13 cellular contexts compared by ENCODE assay signal in the genomic region with DNA sequence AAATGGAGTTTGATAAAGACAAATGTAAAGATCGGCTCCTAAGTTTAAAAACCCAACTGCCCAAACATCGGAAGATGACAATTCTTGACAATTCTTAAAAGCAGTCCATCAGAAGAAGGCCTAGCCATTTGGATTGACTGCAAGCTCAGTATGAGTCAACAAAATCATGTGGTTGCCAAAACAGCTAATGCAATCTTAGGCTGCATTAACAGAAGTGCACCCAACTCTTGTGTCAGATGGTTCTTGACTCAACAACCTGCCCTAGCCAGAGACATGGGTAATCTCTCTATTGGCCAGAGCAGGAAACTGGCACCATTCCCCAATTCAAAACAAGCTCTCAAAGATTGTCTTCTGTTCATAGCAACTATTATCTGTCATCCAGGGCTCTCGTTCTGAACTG. TPM values are rescaled to one million over a fixed set of nuclear protein-coding genes. Genes with fewer than 3 reads are reported as not detected.
DNase-seq lines count a peak whose midpoint lies in the region; ATAC-seq, FAIRE-seq and TF ChIP-seq lines count a peak whose summit lies in the region.
"Had no signal": no experiment of that assay in that cellular context is flagged by ENCODE, and none has a peak within 500 bp of the region (broad histone marks: within the 10 kb centered on the region; RNA-seq: fewer than 3 reads in every experiment).

No MANE protein-coding gene starts in this region.

- no peaks in the 10 kb centered on the region for H3K36me3 ChIP-seq in stomach

- DNase-seq in GM03348 (ENCODE audit: low spot score) (peak; percentile 76), NOMO-1 treated with DMSO at 0.1 percent for 48 hours (lab: John Stamatoyannopoulos, UW; ENCODE audit: unreplicated experiment) (peak; percentile 58), erythroblast (lab: John Stamatoyannopoulos, UW) (peak; percentile 9 to 44), non-pigmented ciliary epithelial cell (ENCODE audit: low read depth) (peak; percentile 49), stomach (no peak), GM12892 (ENCODE audit: insufficient read length) (no peak), HEK293T (ENCODE audit: extremely low spot score) (no peak)
- DNase-seq: NCI-H2081; stimulated activated naive B cell treated with anti-CD40 and anti-IgM and Interleukin-4, amounts not matched to agents 10 μg/mL and 1 μg/mL and 100 μg/mL, for 72 hours; T-helper 1 cell had no signal

- CTCF ChIA-PET in HEK293T (lab: Yijun Ruan, JAX), result interaction anchor here (0.6 kb wide), 1 partner anchor 279 kb away, joined by 3 read pairs; no protein-coding TSS in a partner anchor

- H3K27ac ChIP-seq in stomach, result peak overlapping the region in 2 of 5 donors; percentile 26 to 30

- FAIRE-seq in GM12892 (lab: Jason Lieb, UNC), result no peak

- TF ChIP-seq POLR2A in erythroblast (IDR thresholded peaks at IDR 0.05; ENCODE audit: low read length), result no peak
- no peak for TF ChIP-seq POLR2A in stomach (IDR thresholded peaks at IDR 0.05)
- TF ChIP-seq POLR2A in GM12892 (IDR thresholded peaks at IDR 0.05; ENCODE audit: low read depth, low read length), result no peak

- WGBS in stomach, 5 donors, result 68 to 81% (median 76%) methylated on average over 3 of the region's 3 CpGs

- TF ChIP-seq CTCF in stomach (IDR thresholded peaks at IDR 0.05), result no peak

- no peak for TF ChIP-seq EP300 in stomach (IDR thresholded peaks at IDR 0.05)

- H3K9me3 ChIP-seq in stomach, result no peaks in the 10 kb centered on the region

- ATAC-seq in GM21515 (IDR thresholded peaks at IDR 0.05; ENCODE audit: unreplicated experiment), result no peak
- ATAC-seq: stimulated activated naive B cell treated with anti-CD40 and anti-IgM and Interleukin-4, amounts not matched to agents 10 μg/mL and 1 μg/mL and 100 μg/mL, for 72 hours had no signal

- POLR2A ChIA-PET in HEK293T (lab: Yijun Ruan, JAX), result no interaction called here

- intact Hi-C loops in stomach (cut with DNase I; ENCODE audit: low total_unique reads), result no loop called here

- H3K4me1 ChIP-seq in stomach, result peaks cover 0 to 29% (median 9%) of the 10 kb centered on the region in 4 donors

- H3K27me3 ChIP-seq in stomach, result no peaks in the 10 kb centered on the region

- H3K4me3 ChIP-seq in stomach, result no peak overlapping the region

TF ChIP-seq in HEK293T, 16 proteins besides CTCF, POLR2A, EP300 and RAD21:
- no peak for TF ChIP-seq L3MBTL2 (conservative IDR thresholded peaks at IDR 0.05)
- TF ChIP-seq HDGF (IDR thresholded peaks at IDR 0.05; ENCODE audit: borderline replicate concordance), result no peak
- TF ChIP-seq, protein P1, sequence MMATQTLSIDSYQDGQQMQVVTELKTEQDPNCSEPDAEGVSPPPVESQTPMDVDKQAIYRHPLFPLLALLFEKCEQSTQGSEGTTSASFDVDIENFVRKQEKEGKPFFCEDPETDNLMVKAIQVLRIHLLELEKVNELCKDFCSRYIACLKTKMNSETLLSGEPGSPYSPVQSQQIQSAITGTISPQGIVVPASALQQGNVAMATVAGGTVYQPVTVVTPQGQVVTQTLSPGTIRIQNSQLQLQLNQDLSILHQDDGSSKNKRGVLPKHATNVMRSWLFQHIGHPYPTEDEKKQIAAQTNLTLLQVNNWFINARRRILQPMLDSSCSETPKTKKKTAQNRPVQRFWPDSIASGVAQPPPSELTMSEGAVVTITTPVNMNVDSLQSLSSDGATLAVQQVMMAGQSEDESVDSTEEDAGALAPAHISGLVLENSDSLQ (IDR thresholded peaks at IDR 0.05), result no peak
- TF ChIP-seq ZNF384 (IDR thresholded peaks at IDR 0.05), result no peak
- TF ChIP-seq CTBP1 (IDR thresholded peaks at IDR 0.05; ENCODE audit: borderline replicate concordance), result no peak
- TF ChIP-seq ELF4 (IDR thresholded peaks at IDR 0.05), result no peak
- no peak for TF ChIP-seq NFRKB (IDR thresholded peaks at IDR 0.05)
- no peak for TF ChIP-seq FOXK2 (IDR thresholded peaks at IDR 0.05)
- no peak for TF ChIP-seq SP1 (IDR thresholded peaks at IDR 0.05)
- no peak for TF ChIP-seq FOXM1 (IDR thresholded peaks at IDR 0.05; ENCODE audit: borderline replicate concordance)
- no peak for TF ChIP-seq TARDBP (IDR thresholded peaks at IDR 0.05)
- TF ChIP-seq SUZ12 (IDR thresholded peaks at IDR 0.05), result no peak
- no peak for TF ChIP-seq LEF1 (IDR thresholded peaks at IDR 0.05; ENCODE audit: borderline replicate concordance)
- TF ChIP-seq ARNT (IDR thresholded peaks at IDR 0.05), result no peak
- TF ChIP-seq FOXA1 (IDR thresholded peaks at IDR 0.05), result no peak
- TF ChIP-seq BHLHE40 (IDR thresholded peaks at IDR 0.05; ENCODE audit: borderline replicate concordance), result no peak

RNA-seq across cellular contexts. Expression of gene NCF2, which starts 9.9 kb away (rescaled TPM):
- total RNA-seq in stomach, result 10 to 100 TPM in 1 of 5 donors, 1 to 10 TPM in 3, under 1 TPM in 1; 0.29 to 30.4 (median 6.4) TPM
- 1 to 10 TPM; 3.1 to 10.0 (median 6.0) TPM for polyA plus RNA-seq in stomach
- polyA plus RNA-seq in GM12892 (2012; ENCODE audit: missing spikeins), result 97.2 TPM

RNA-seq across cellular contexts. Expression of gene ARPC5, which starts 35.4 kb away (rescaled TPM):
- 100 to 1,000 TPM in 1 of 5 donors, 10 to 100 TPM in 4; 26.3 to 101 (median 73.7) TPM for total RNA-seq in stomach
- 100 to 1,000 TPM in 1 of 3 donors, 10 to 100 TPM in 2; 54.5 to 106 (median 87.5) TPM for polyA plus RNA-seq in stomach
- polyA plus RNA-seq in GM12892 (2012; ENCODE audit: missing spikeins), result 252 TPM

RNA-seq across cellular contexts. Expression of gene APOBEC4, which starts 53.0 kb away (rescaled TPM):
- total RNA-seq in stomach, result not detected
- polyA plus RNA-seq in stomach, result not detected
- polyA plus RNA-seq in GM12892 (2012; ENCODE audit: missing spikeins), result 0.36 TPM
- total RNA-seq: kidney epithelial cell, skeletal muscle tissue had no signal

Comparison
In these comparisons a context has a peak if more than half of its experiments do, and no peak if none do; other contexts are left out.
1. DNase-seq: peak in GM03348 (single experiment), NOMO-1 treated with DMSO at 0.1 percent for 48 hours (single experiment), erythroblast (2 of 2) and non-pigmented ciliary epithelial cell (single experiment); none in stomach (single experiment), GM12892 (single experiment) and HEK293T (single experiment).